ENCODE assay signal across 8 cellular contexts in genomic region chrX:118824173-118824782, GRCh38. TPM values are rescaled to one million over a fixed set of nuclear protein-coding genes. Genes with fewer than 3 reads are reported as not detected.
A peak's percentile ranks its signal among the peaks of the same experiment; 100 is the strongest.
DNase-seq lines count a peak whose midpoint lies in the region; ATAC-seq and TF ChIP-seq lines count a peak whose summit lies in the region.

No MANE protein-coding gene starts in this region.

- H2BK15ac ChIP-seq in mesendoderm (replicated peaks; ENCODE audit: low read depth) = no peak overlapping the region

- peak overlapping the region; percentile 6 for H3K4me2 ChIP-seq in mesendoderm (ENCODE audit: low read length)

- H3K36me3 ChIP-seq in left ventricle myocardium inferior = no peaks in the 10 kb centered on the region
- H3K36me3 ChIP-seq in mesendoderm (ENCODE audit: control insufficient read depth, insufficient read depth, low read length) = no peaks in the 10 kb centered on the region
- no peaks in the 10 kb centered on the region for H3K36me3 ChIP-seq in vagina

- H3K4me3 ChIP-seq in left ventricle myocardium inferior (peak overlapping the region; percentile 55), mesendoderm (ENCODE audit: low read length) (no peak overlapping the region), vagina (peak overlapping the region; percentile 34 to 42)

- TF ChIP-seq CTCF in left ventricle myocardium inferior (IDR thresholded peaks at IDR 0.05; ENCODE audit: borderline replicate concordance) (no peak), vagina (IDR thresholded peaks at IDR 0.05) (no peak)

- no peak overlapping the region for H3K27ac Mint-ChIP-seq in activated naive CD8-positive, alpha-beta T cell treated with anti-CD3 and anti-CD28 coated beads, Interleukin-2, amount 10 ng/mL, durations not matched to agents 7 days and 5 days

- ATAC-seq in left ventricle myocardium superior (no peak), GM19324 (IDR thresholded peaks at IDR 0.05; ENCODE audit: low FRiP score, unreplicated experiment) (no peak)
- ATAC-seq in activated naive CD8-positive, alpha-beta T cell treated with anti-CD3 and anti-CD28 coated beads, Interleukin-2, amount 10 ng/mL, durations not matched to agents 7 days and 5 days (ENCODE audit: low read depth) = no peak

- H3K4me1 Mint-ChIP-seq in activated naive CD8-positive, alpha-beta T cell treated with anti-CD3 and anti-CD28 coated beads, Interleukin-2, amount 10 ng/mL, durations not matched to agents 7 days and 5 days = peaks cover 9% of the 10 kb centered on the region

- H3K27me3 Mint-ChIP-seq in activated naive CD8-positive, alpha-beta T cell treated with anti-CD3 and anti-CD28 coated beads, Interleukin-2, amount 10 ng/mL, durations not matched to agents 7 days and 5 days = peaks cover 47% of the 10 kb centered on the region

- DNase-seq in left ventricle myocardium inferior (no peak), left ventricle myocardium superior (no peak), mesendoderm (peak; percentile 32), vagina (ENCODE audit: extremely low spot score in 2 of 2) (no peak), NCI-H774 (lab: John Stamatoyannopoulos, UW) (no peak), NCI-H446 treated with DMSO at 0.1 percent for 48 hours (lab: John Stamatoyannopoulos, UW) (no peak)
- DNase-seq in activated naive CD8-positive, alpha-beta T cell treated with anti-CD3 and anti-CD28 coated beads, Interleukin-2, amount 10 ng/mL, durations not matched to agents 7 days and 5 days = no peak

- H3K9me3 Mint-ChIP-seq in activated naive CD8-positive, alpha-beta T cell treated with anti-CD3 and anti-CD28 coated beads, Interleukin-2, amount 10 ng/mL, durations not matched to agents 7 days and 5 days = no peaks in the 10 kb centered on the region

- intact Hi-C loops in left ventricle myocardium inferior (cut with micrococcal nuclease) = no loop called here
- intact Hi-C loops in left ventricle myocardium superior (cut with micrococcal nuclease) = no loop called here
- intact Hi-C loops in vagina (cut with DNase I) = no loop called here

- H3K27ac ChIP-seq in left ventricle myocardium inferior (replicated peaks) (no peak overlapping the region), mesendoderm (ENCODE audit: low read depth, low read length) (no peak overlapping the region), vagina (no peak overlapping the region)

- peak overlapping the region; percentile 74 for H3K56ac ChIP-seq in mesendoderm (ENCODE audit: low read length)

- H3K79me2 ChIP-seq in mesendoderm (ENCODE audit: control insufficient read depth, insufficient read depth, low read length) = no peaks in the 10 kb centered on the region

- peaks cover 68% of the 10 kb centered on the region for H3K27me3 ChIP-seq in left ventricle myocardium inferior (ENCODE audit: low read depth)
- H3K27me3 ChIP-seq in mesendoderm (ENCODE audit: insufficient read depth, low read length, poor library complexity) = peaks cover 18% of the 10 kb centered on the region
- no peaks in the 10 kb centered on the region for H3K27me3 ChIP-seq in vagina

- no peak overlapping the region for H3K18ac ChIP-seq in mesendoderm (ENCODE audit: low read length)

- no peak overlapping the region for H4K8ac ChIP-seq in mesendoderm (ENCODE audit: low read depth, low read length)

- POLR2A ChIA-PET in activated naive CD8-positive, alpha-beta T cell treated with anti-CD3 and anti-CD28 coated beads, Interleukin-2, amount 10 ng/mL, durations not matched to agents 7 days and 5 days (lab: Charles Lee) = no interaction called here

- H3K23ac ChIP-seq in mesendoderm (ENCODE audit: low read length) = no peak overlapping the region

- no peaks in the 10 kb centered on the region for H3K36me3 Mint-ChIP-seq in activated naive CD8-positive, alpha-beta T cell treated with anti-CD3 and anti-CD28 coated beads, Interleukin-2, amount 10 ng/mL, durations not matched to agents 7 days and 5 days

- no peak for TF ChIP-seq POLR2A in vagina (IDR thresholded peaks at IDR 0.05)

- no CpG with 5 or more reads among the region's 24 CpGs for WGBS in mesendoderm (ENCODE audit: extremely low coverage, insufficient coverage, low lambda C conversion rate)

- peak overlapping the region; percentile 68 for H3K4me3 Mint-ChIP-seq in activated naive CD8-positive, alpha-beta T cell treated with anti-CD3 and anti-CD28 coated beads, Interleukin-2, amount 10 ng/mL, durations not matched to agents 7 days and 5 days

- no peaks in the 10 kb centered on the region for H3K79me1 ChIP-seq in mesendoderm (ENCODE audit: low read length)

- H3K9me3 ChIP-seq in left ventricle myocardium inferior (replicated peaks) = no peaks in the 10 kb centered on the region
- no peaks in the 10 kb centered on the region for H3K9me3 ChIP-seq in vagina

- no peak overlapping the region for H2BK120ac ChIP-seq in mesendoderm (ENCODE audit: low read depth, low read length)

- no peak overlapping the region for H4K5ac ChIP-seq in mesendoderm (ENCODE audit: low read length)

- no peak overlapping the region for H2AK5ac ChIP-seq in mesendoderm (ENCODE audit: low read length)

- H3K9ac ChIP-seq in mesendoderm (ENCODE audit: low read length) = no peak overlapping the region

- H3K4me1 ChIP-seq in left ventricle myocardium inferior (peaks cover 16% of the 10 kb centered on the region), mesendoderm (ENCODE audit: control insufficient read depth, low read depth, low read length) (no peaks in the 10 kb centered on the region), vagina (peaks cover 11% of the 10 kb centered on the region)

- no peak overlapping the region for H3K4ac ChIP-seq in mesendoderm (ENCODE audit: low read depth, low read length)

- H2BK5ac ChIP-seq in mesendoderm (ENCODE audit: low read length) = no peak overlapping the region

RNA-seq across cellular contexts. Expression of gene ZCCHC12, which starts 0.7 kb away (rescaled TPM):
- total RNA-seq in left ventricle myocardium inferior = not detected
- not detected for total RNA-seq in left ventricle myocardium superior
- not detected for total RNA-seq in activated naive CD8-positive, alpha-beta T cell treated with anti-CD3 and anti-CD28 coated beads, Interleukin-2, amount 10 ng/mL, durations not matched to agents 7 days and 5 days
- polyA plus RNA-seq in mesendoderm (2013, experiment 1 of 2) = 0.52 TPM
- 0.53 TPM for polyA plus RNA-seq in mesendoderm (2013, experiment 2 of 2)
- total RNA-seq in vagina = 3.7 TPM
